1 cellular context compared by ENCODE assay signal in genomic region chr15:90173372-90173771, GRCh38.
A peak's percentile ranks its signal among the peaks of the same experiment; 100 is the strongest.
TF ChIP-seq lines count a peak whose summit lies in the region.

No MANE protein-coding gene starts in this region.

TF ChIP-seq in HepG2, 621 proteins besides CTCF, POLR2A, EP300 and RAD21 (continued from another document):
- TF ChIP-seq, protein P1, sequence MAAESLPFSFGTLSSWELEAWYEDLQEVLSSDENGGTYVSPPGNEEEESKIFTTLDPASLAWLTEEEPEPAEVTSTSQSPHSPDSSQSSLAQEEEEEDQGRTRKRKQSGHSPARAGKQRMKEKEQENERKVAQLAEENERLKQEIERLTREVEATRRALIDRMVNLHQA (CRISPR knock-in tag; IDR thresholded peaks at IDR 0.05) = no peak
- TF ChIP-seq, protein P2, sequence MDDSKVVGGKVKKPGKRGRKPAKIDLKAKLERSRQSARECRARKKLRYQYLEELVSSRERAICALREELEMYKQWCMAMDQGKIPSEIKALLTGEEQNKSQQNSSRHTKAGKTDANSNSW (CRISPR knock-in tag; IDR thresholded peaks at IDR 0.05; ENCODE audit: borderline replicate concordance) = no peak
- TF ChIP-seq SATB2 (CRISPR knock-in tag; IDR thresholded peaks at IDR 0.05) (no peak), ZBTB38 (CRISPR knock-in tag; IDR thresholded peaks at IDR 0.05) (peak; percentile 81), ZSCAN12 (CRISPR knock-in tag; IDR thresholded peaks at IDR 0.05) (no peak)
- TF ChIP-seq, protein P3, sequence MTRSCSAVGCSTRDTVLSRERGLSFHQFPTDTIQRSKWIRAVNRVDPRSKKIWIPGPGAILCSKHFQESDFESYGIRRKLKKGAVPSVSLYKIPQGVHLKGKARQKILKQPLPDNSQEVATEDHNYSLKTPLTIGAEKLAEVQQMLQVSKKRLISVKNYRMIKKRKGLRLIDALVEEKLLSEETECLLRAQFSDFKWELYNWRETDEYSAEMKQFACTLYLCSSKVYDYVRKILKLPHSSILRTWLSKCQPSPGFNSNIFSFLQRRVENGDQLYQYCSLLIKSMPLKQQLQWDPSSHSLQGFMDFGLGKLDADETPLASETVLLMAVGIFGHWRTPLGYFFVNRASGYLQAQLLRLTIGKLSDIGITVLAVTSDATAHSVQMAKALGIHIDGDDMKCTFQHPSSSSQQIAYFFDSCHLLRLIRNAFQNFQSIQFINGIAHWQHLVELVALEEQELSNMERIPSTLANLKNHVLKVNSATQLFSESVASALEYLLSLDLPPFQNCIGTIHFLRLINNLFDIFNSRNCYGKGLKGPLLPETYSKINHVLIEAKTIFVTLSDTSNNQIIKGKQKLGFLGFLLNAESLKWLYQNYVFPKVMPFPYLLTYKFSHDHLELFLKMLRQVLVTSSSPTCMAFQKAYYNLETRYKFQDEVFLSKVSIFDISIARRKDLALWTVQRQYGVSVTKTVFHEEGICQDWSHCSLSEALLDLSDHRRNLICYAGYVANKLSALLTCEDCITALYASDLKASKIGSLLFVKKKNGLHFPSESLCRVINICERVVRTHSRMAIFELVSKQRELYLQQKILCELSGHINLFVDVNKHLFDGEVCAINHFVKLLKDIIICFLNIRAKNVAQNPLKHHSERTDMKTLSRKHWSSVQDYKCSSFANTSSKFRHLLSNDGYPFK (CRISPR knock-in tag; IDR thresholded peaks at IDR 0.05; ENCODE audit: borderline replicate concordance) = no peak
